30 cellular contexts compared by ENCODE assay signal in the genomic region with DNA sequence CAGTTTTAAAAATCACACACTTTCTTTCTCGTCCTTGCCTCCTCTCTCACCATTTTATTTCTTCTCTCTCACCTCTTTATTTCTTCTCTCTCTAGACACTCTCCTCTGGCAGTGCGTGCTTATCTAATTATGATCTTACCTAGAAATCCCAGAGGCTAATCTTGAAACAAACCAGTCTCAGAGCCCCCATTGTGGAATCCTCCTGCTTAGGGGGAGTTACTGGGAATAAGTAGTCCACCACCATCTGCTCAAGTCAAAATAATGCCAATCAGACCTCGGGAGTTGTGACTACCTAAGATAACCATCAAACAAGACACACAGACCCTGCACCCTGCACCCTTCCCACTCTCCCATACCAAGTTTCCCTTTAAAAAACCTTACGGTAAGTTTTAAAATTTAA.
"Had no signal": no experiment of that assay in that cellular context is flagged by ENCODE, and none has a peak within 500 bp of the region (broad histone marks: within the 10 kb centered on the region; RNA-seq: fewer than 3 reads in every experiment).

No MANE protein-coding gene starts in this region.

- H3K36me3 ChIP-seq: adrenal gland, brain microvascular endothelial cell had no signal

- H3K27me3 ChIP-seq: adrenal gland, body of pancreas, brain microvascular endothelial cell, breast epithelium had no signal

- H3K9me3 ChIP-seq: adrenal gland had no signal

- H3K27ac ChIP-seq: adrenal gland, body of pancreas, brain microvascular endothelial cell, breast epithelium had no signal

- DNase-seq: activated B cell treated with CpG ODN at 0.5 μM for 24 hours; activated CD4-positive, alpha-beta memory T cell treated with anti-CD3 and anti-CD28 coated beads for 36 hours; activated CD4-positive, alpha-beta T cell treated with anti-CD3 and anti-CD28 coated beads for 4 hours; activated CD4-positive, alpha-beta T cell treated with anti-CD3 and anti-CD28 coated beads, Interleukin-2, amount 10 ng/mL, durations not matched to agents 24 days and 14 days; activated CD4-positive, alpha-beta T cell treated with anti-CD3 and anti-CD28 coated beads, Interleukin-2, amount 50 U/mL, for 1 hour; activated CD4-positive, alpha-beta T cell treated with anti-CD3 and anti-CD28 coated beads, Interleukin-2, amount 50 U/mL, for 4 hours; activated CD4-positive, CD25-positive, alpha-beta regulatory T cell treated with anti-CD3 and anti-CD28 coated beads, Interleukin-2, amount 50 U/mL, for 72 hours; activated CD8-positive, alpha-beta memory T cell treated with anti-CD3 and anti-CD28 coated beads, Interleukin-2, amount 50 U/mL, for 4 hours; activated CD8-positive, alpha-beta T cell treated with anti-CD3 and anti-CD28 coated beads for 36 hours; activated effector memory CD4-positive, alpha-beta T cell treated with anti-CD3 and anti-CD28 coated beads, Interleukin-2, amount 50 U/mL, for 16 hours; activated gamma-delta T cell treated with Interleukin-2 at 50 U/mL for 16 hours; activated naive CD4-positive, alpha-beta T cell; activated naive CD4-positive, alpha-beta T cell treated with anti-CD3 and anti-CD28 coated beads for 36 hours; activated naive CD4-positive, alpha-beta T cell treated with anti-CD3 and anti-CD28 coated beads, Interleukin-2, amount 50 U/mL, for 16 hours; activated naive CD8-positive, alpha-beta T cell treated with anti-CD3 and anti-CD28 coated beads for 36 hours; activated T-cell treated with anti-CD3 and anti-CD28 coated beads for 4 hours; activated T-cell treated with anti-CD3 and anti-CD28 coated beads, Interleukin-2, amount 50 U/mL, for 1 hour; activated T-cell treated with anti-CD3 and anti-CD28 coated beads, Interleukin-2, amount 50 U/mL, for 4 hours; activated T-cell treated with anti-CD3 and anti-CD28 coated beads, Interleukin-2, amount 50 U/mL, for 72 hours; adrenal gland; amniotic stem cell; aorta; body of pancreas; brain microvascular endothelial cell; central memory CD4-positive, alpha-beta T cell; T-helper 2 cell; T-helper 9 cell had no signal

- ATAC-seq: activated CD8-positive, alpha-beta T cell treated with anti-CD3 and anti-CD28 coated beads for 36 hours; activated naive CD4-positive, alpha-beta T cell treated with anti-CD3 and anti-CD28 coated beads, Interleukin-2, amount 50 U/mL, for 72 hours; activated T-cell treated with anti-CD3 and anti-CD28 coated beads, Interleukin-2, amount 50 U/mL, for 4 hours; activated T-cell treated with anti-CD3 and anti-CD28 coated beads, Interleukin-2, amount 50 U/mL, for 72 hours; activated T-helper 17 cell treated with anti-CD3 and anti-CD28 coated beads, Interleukin-2, amount 50 U/mL, for 72 hours; body of pancreas had no signal

- H3K4me1 ChIP-seq: adrenal gland, body of pancreas, breast epithelium had no signal

- H3K4me3 ChIP-seq: adrenal gland, body of pancreas, breast epithelium had no signal
